18 cellular contexts compared by ENCODE assay signal in genomic region chrX:129445436-129445835, GRCh38.
DNase-seq lines count a peak whose midpoint lies in the region; ATAC-seq and TF ChIP-seq lines count a peak whose summit lies in the region.
"Had no signal": no experiment of that assay in that cellular context is flagged by ENCODE, and none has a peak within 500 bp of the region (broad histone marks: within the 10 kb centered on the region; RNA-seq: fewer than 3 reads in every experiment).

No MANE protein-coding gene starts in this region.

- H3K36me3 Mint-ChIP-seq in endodermal cell (ENCODE audit: low read depth) = peaks cover 55% of the 10 kb centered on the region
- H3K36me3 Mint-ChIP-seq: CD14-positive monocyte; CD4-positive, alpha-beta memory T cell had no signal

- H3K9ac ChIP-seq in endodermal cell (ENCODE audit: extremely low read depth, low read length, poor library complexity, severe bottlenecking) = no peak overlapping the region
- H3K9ac ChIP-seq: BLaER1 had no signal

- peaks cover 21% of the 10 kb centered on the region for H3K4me1 Mint-ChIP-seq in endodermal cell
- H3K4me1 Mint-ChIP-seq: CD4-positive, alpha-beta memory T cell had no signal

- no peaks in the 10 kb centered on the region for H3K9me3 Mint-ChIP-seq in endodermal cell
- H3K9me3 Mint-ChIP-seq: CD4-positive, alpha-beta memory T cell; HFFc6 had no signal

- H3K27ac Mint-ChIP-seq in endodermal cell = no peak overlapping the region
- H3K27ac Mint-ChIP-seq: CD14-positive monocyte; CD4-positive, alpha-beta memory T cell; HFFc6 had no signal

- H3K4me3 Mint-ChIP-seq in endodermal cell = no peak overlapping the region
- H3K4me3 Mint-ChIP-seq: CD14-positive monocyte; CD4-positive, alpha-beta memory T cell; HFFc6 had no signal

- H3K9me3 ChIP-seq in endodermal cell (ENCODE audit: control insufficient read depth, low read length) = no peaks in the 10 kb centered on the region
- H3K9me3 ChIP-seq: BLaER1 had no signal

- H3K27me3 Mint-ChIP-seq in endodermal cell (ENCODE audit: insufficient read depth) = no peaks in the 10 kb centered on the region
- H3K27me3 Mint-ChIP-seq: CD4-positive, alpha-beta memory T cell had no signal

- DNase-seq in RPMI8226 (peak; percentile 31), medulla oblongata (ENCODE audit: extremely low spot score) (peak; percentile 54), HPDE6-E6E7 (ENCODE audit: extremely low spot score) (no peak), glomerular visceral epithelial cell (ENCODE audit: extremely low spot score) (no peak), endodermal cell (no peak)
- DNase-seq: AML-193; CD4-positive, alpha-beta memory T cell; DMS153; DMS79; GDM1; GOT3; H7; HFFc6 had no signal

- TF ChIP-seq CTCF in endodermal cell (conservative IDR thresholded peaks at IDR 0.05) = no peak

- no peak for ATAC-seq in GM21717 (IDR thresholded peaks at IDR 0.05; ENCODE audit: unreplicated experiment)
- ATAC-seq: HCT116 had no signal

- H3K4me1 ChIP-seq in endodermal cell (ENCODE audit: control insufficient read depth, insufficient read depth, low read length) = no peaks in the 10 kb centered on the region
- H3K4me1 ChIP-seq: BLaER1 had no signal

- H3K27me3 ChIP-seq in endodermal cell (ENCODE audit: control insufficient read depth, insufficient read depth, low read length, poor library complexity, severe bottlenecking) = no peaks in the 10 kb centered on the region

- H3K27ac ChIP-seq in cingulate gyrus (ENCODE audit: low read depth, low read length) (peak overlapping the region; percentile 44), endodermal cell (ENCODE audit: low read depth, low read length) (no peak overlapping the region)
- H3K27ac ChIP-seq: BLaER1 had no signal

- H3K4me3 ChIP-seq in endodermal cell (ENCODE audit: low read length) = no peak overlapping the region
- H3K4me3 ChIP-seq: BLaER1 had no signal

- H3K36me3 ChIP-seq in endodermal cell (ENCODE audit: control insufficient read depth, insufficient read depth, low read length) = peaks cover 22% of the 10 kb centered on the region
- H3K36me3 ChIP-seq: BLaER1 had no signal

Comparison
In these comparisons a context has a peak if more than half of its experiments do, and no peak if none do; other contexts are left out.
1. DNase-seq: peak in RPMI8226 (single experiment) and medulla oblongata (single experiment); none in HPDE6-E6E7 (single experiment), glomerular visceral epithelial cell (single experiment) and endodermal cell (single experiment).